Comparison of ENCODE assay signal across 2 cellular contexts in the genomic region with DNA sequence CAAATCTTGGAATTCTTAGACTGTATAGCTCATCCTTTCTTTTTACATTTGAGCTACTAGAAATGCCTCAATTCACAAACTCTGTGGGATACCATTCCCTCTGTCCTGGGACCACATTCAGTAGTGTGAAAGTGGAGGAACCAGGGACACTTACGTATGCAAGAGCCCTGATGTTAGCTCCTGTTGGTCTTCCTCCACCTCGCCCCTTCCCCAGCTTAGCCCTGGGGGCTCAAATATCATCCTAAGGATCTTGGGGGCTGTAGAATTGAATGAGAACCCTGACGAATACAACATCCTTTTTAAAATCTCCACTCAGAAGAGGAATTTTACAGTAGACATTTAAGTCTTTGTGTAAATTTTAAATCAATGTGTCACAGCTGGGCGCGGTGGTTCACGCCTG.
TF ChIP-seq lines count a peak whose summit lies in the region.

No MANE protein-coding gene starts in this region.

TF ChIP-seq in GM23338, 12 proteins besides CTCF, POLR2A, EP300 and RAD21 (continued from another document):
- TF ChIP-seq ZNF114 (CRISPR knock-in tag; IDR thresholded peaks at IDR 0.05), result no peak
- TF ChIP-seq JUNB (IDR thresholded peaks at IDR 0.05; ENCODE audit: unreplicated experiment), result no peak
- TF ChIP-seq EZH2 (IDR thresholded peaks at IDR 0.05; ENCODE audit: low read depth, unreplicated experiment), result no peak
- no peak for TF ChIP-seq STAT1 (IDR thresholded peaks at IDR 0.05; ENCODE audit: unreplicated experiment)
- no peak for TF ChIP-seq EZH2phosphoT487 (IDR thresholded peaks at IDR 0.05; ENCODE audit: unreplicated experiment)
- TF ChIP-seq ZNF331 (CRISPR knock-in tag; IDR thresholded peaks at IDR 0.05; ENCODE audit: low read depth), result no peak
- TF ChIP-seq, protein P1, sequence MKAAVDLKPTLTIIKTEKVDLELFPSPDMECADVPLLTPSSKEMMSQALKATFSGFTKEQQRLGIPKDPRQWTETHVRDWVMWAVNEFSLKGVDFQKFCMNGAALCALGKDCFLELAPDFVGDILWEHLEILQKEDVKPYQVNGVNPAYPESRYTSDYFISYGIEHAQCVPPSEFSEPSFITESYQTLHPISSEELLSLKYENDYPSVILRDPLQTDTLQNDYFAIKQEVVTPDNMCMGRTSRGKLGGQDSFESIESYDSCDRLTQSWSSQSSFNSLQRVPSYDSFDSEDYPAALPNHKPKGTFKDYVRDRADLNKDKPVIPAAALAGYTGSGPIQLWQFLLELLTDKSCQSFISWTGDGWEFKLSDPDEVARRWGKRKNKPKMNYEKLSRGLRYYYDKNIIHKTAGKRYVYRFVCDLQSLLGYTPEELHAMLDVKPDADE (IDR thresholded peaks at IDR 0.05), result no peak
- TF ChIP-seq, protein P2, sequence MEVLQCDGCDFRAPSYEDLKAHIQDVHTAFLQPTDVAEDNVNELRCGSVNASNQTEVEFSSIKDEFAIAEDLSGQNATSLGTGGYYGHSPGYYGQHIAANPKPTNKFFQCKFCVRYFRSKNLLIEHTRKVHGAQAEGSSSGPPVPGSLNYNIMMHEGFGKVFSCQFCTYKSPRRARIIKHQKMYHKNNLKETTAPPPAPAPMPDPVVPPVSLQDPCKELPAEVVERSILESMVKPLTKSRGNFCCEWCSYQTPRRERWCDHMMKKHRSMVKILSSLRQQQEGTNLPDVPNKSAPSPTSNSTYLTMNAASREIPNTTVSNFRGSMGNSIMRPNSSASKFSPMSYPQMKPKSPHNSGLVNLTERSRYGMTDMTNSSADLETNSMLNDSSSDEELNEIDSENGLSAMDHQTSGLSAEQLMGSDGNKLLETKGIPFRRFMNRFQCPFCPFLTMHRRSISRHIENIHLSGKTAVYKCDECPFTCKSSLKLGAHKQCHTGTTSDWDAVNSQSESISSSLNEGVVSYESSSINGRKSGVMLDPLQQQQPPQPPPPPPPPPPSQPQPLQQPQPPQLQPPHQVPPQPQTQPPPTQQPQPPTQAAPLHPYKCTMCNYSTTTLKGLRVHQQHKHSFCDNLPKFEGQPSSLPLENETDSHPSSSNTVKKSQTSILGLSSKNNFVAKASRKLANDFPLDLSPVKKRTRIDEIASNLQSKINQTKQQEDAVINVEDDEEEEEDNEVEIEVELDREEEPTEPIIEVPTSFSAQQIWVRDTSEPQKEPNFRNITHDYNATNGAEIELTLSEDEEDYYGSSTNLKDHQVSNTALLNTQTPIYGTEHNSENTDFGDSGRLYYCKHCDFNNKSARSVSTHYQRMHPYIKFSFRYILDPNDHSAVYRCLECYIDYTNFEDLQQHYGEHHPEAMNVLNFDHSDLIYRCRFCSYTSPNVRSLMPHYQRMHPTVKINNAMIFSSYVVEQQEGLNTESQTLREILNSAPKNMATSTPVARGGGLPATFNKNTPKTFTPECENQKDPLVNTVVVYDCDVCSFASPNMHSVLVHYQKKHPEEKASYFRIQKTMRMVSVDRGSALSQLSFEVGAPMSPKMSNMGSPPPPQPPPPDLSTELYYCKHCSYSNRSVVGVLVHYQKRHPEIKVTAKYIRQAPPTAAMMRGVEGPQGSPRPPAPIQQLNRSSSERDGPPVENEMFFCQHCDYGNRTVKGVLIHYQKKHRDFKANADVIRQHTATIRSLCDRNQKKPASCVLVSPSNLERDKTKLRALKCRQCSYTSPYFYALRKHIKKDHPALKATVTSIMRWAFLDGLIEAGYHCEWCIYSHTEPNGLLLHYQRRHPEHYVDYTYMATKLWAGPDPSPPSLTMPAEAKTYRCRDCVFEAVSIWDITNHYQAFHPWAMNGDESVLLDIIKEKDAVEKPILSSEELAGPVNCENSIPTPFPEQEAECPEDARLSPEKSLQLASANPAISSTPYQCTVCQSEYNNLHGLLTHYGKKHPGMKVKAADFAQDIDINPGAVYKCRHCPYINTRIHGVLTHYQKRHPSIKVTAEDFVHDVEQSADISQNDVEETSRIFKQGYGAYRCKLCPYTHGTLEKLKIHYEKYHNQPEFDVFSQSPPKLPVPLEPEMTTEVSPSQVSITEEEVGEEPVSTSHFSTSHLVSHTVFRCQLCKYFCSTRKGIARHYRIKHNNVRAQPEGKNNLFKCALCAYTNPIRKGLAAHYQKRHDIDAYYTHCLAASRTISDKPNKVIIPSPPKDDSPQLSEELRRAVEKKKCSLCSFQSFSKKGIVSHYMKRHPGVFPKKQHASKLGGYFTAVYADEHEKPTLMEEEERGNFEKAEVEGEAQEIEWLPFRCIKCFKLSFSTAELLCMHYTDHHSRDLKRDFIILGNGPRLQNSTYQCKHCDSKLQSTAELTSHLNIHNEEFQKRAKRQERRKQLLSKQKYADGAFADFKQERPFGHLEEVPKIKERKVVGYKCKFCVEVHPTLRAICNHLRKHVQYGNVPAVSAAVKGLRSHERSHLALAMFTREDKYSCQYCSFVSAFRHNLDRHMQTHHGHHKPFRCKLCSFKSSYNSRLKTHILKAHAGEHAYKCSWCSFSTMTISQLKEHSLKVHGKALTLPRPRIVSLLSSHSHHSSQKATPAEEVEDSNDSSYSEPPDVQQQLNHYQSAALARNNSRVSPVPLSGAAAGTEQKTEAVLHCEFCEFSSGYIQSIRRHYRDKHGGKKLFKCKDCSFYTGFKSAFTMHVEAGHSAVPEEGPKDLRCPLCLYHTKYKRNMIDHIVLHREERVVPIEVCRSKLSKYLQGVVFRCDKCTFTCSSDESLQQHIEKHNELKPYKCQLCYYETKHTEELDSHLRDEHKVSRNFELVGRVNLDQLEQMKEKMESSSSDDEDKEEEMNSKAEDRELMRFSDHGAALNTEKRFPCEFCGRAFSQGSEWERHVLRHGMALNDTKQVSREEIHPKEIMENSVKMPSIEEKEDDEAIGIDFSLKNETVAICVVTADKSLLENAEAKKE (CRISPR knock-in tag; IDR thresholded peaks at IDR 0.05), result no peak
- no peak for TF ChIP-seq NANOG (IDR thresholded peaks at IDR 0.05; ENCODE audit: borderline replicate concordance)

TF ChIP-seq in WTC11, 78 proteins besides CTCF, POLR2A, EP300 and RAD21 (continued from another document):
- TF ChIP-seq, protein P3, sequence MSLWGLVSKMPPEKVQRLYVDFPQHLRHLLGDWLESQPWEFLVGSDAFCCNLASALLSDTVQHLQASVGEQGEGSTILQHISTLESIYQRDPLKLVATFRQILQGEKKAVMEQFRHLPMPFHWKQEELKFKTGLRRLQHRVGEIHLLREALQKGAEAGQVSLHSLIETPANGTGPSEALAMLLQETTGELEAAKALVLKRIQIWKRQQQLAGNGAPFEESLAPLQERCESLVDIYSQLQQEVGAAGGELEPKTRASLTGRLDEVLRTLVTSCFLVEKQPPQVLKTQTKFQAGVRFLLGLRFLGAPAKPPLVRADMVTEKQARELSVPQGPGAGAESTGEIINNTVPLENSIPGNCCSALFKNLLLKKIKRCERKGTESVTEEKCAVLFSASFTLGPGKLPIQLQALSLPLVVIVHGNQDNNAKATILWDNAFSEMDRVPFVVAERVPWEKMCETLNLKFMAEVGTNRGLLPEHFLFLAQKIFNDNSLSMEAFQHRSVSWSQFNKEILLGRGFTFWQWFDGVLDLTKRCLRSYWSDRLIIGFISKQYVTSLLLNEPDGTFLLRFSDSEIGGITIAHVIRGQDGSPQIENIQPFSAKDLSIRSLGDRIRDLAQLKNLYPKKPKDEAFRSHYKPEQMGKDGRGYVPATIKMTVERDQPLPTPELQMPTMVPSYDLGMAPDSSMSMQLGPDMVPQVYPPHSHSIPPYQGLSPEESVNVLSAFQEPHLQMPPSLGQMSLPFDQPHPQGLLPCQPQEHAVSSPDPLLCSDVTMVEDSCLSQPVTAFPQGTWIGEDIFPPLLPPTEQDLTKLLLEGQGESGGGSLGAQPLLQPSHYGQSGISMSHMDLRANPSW (CRISPR knock-in tag; conservative IDR thresholded peaks at IDR 0.05; ENCODE audit: low read depth), result no peak
- TF ChIP-seq, protein P4, sequence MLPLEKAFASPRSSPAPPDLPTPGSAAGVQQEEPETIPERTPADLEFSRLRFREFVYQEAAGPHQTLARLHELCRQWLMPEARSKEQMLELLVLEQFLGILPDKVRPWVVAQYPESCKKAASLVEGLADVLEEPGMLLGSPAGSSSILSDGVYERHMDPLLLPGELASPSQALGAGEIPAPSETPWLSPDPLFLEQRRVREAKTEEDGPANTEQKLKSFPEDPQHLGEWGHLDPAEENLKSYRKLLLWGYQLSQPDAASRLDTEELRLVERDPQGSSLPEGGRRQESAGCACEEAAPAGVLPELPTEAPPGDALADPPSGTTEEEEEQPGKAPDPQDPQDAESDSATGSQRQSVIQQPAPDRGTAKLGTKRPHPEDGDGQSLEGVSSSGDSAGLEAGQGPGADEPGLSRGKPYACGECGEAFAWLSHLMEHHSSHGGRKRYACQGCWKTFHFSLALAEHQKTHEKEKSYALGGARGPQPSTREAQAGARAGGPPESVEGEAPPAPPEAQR (CRISPR knock-in tag; IDR thresholded peaks at IDR 0.05), result no peak
